8 cellular contexts compared by ENCODE assay signal in the genomic region with DNA sequence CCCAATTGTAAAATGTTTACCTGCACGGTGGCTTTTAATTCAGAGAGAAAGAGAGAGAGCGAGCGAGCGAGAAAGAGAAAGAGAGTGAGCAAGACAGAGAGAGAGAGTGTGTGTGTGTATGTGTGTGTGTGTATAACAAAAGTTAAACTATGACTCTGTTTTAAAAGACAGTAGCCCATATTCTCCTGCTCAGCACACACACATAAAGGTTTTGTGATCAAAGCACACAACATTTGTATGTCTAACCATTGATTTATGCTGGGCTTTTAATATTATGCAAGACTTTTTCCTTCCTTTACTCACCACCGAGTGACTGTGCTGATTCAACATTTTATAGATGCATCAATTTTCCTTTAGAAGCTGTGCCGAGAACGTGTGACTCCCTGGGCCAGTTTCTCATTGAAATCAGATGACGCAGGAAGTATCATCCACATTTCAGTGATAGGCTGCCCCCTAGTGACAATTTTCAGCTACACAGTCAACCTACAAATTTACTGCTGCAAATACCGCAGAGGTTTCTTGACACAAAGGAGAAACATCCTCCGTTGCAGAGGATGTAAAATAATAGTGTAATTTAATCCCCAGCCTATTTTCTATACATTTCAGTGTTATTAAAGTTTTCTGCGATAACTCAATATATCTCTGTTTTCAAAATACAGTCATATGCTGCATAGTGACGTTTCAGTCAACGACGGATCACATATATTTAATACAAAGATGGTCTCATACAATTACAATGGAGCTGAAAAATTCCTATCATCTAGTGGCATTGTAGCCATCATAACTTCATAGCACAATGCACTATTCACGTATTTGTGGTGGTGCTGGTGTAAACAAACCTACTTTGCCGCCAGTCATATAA.
DNase-seq lines count a peak whose midpoint lies in the region; ATAC-seq and TF ChIP-seq lines count a peak whose summit lies in the region.

No MANE protein-coding gene starts in this region.

- TF ChIP-seq POLR2A in prostate gland (IDR thresholded peaks at IDR 0.05) = no peak

- intact Hi-C loops in prostate gland (cut with DNase I) (loop anchor here (2.0 to 5.0 kb wide), 3 partner anchors 677 to 884 kb away; no protein-coding TSS in a partner anchor), aorta (cut with DNase I) (loop anchor here in 1 of 2 donors (2.0 to 5.0 kb wide), 2 partner anchors 742 to 884 kb away; no protein-coding TSS in a partner anchor)

- no peaks in the 10 kb centered on the region for H3K27me3 Mint-ChIP-seq in activated naive CD8-positive, alpha-beta T cell treated with anti-CD3 and anti-CD28 coated beads for 36 hours

- H3K36me3 Mint-ChIP-seq in activated naive CD8-positive, alpha-beta T cell treated with anti-CD3 and anti-CD28 coated beads for 36 hours = no peaks in the 10 kb centered on the region

- H3K27ac ChIP-seq in cardiac muscle cell (peak overlapping the region; percentile 88), prostate gland (peak overlapping the region in 1 of 2 donors; percentile 23), aorta (ENCODE audit: low read depth in 1 of 2, low read length in 2 of 2) (no peak overlapping the region)

- no peaks in the 10 kb centered on the region for H3K9me3 Mint-ChIP-seq in activated naive CD8-positive, alpha-beta T cell treated with anti-CD3 and anti-CD28 coated beads for 36 hours

- H3K36me3 ChIP-seq in cardiac muscle cell (no peaks in the 10 kb centered on the region), prostate gland (no peaks in the 10 kb centered on the region), aorta (ENCODE audit: control insufficient read depth in 1 of 2, insufficient read depth in 2 of 2, low read length in 1 of 2) (no peaks in the 10 kb centered on the region)

- TF ChIP-seq CTCF in GM12873 (IDR thresholded peaks at IDR 0.05; ENCODE audit: insufficient read depth, low read depth, low read length, missing control alignments) (peak; percentile 79), cardiac muscle cell (IDR thresholded peaks at IDR 0.05; ENCODE audit: low read depth, low read length) (peak; percentile 75), prostate gland (IDR thresholded peaks at IDR 0.05) (peak; percentile 77 to 93 (median 88))

- 43% methylated on average over 16 of the region's 16 CpGs for WGBS in prostate gland
- WGBS in aorta, 2 donors = 44% methylated on average over 16 of the region's 16 CpGs

- no peak overlapping the region for H3K4me3 Mint-ChIP-seq in activated naive CD8-positive, alpha-beta T cell treated with anti-CD3 and anti-CD28 coated beads for 36 hours

- DNase-seq in NAMALWA (ENCODE audit: low spot score) (peak; percentile 84), SKM-1 (lab: John Stamatoyannopoulos, UW; ENCODE audit: unreplicated experiment) (peak; percentile 44), cardiac muscle cell (ENCODE audit: low read depth in 1 of 2, low spot score in 1 of 2) (peak; percentile 85 to 93), prostate gland (ENCODE audit: low spot score) (peak; percentile 81), aorta (peak in 1 of 2 donors; percentile 74)
- peak; percentile 55 for DNase-seq in activated naive CD8-positive, alpha-beta T cell treated with anti-CD3 and anti-CD28 coated beads for 36 hours

- ATAC-seq in HG02571 (IDR thresholded peaks at IDR 0.05; ENCODE audit: unreplicated experiment) (peak; percentile 86), aorta (ENCODE audit: low FRiP score) (peak; percentile 89)

- H3K27me3 ChIP-seq in cardiac muscle cell (no peaks in the 10 kb centered on the region), prostate gland (replicated peaks; ENCODE audit: insufficient read depth) (no peaks in the 10 kb centered on the region), aorta (ENCODE audit: control insufficient read depth in 1 of 2, insufficient read depth in 2 of 2, low read length in 1 of 2) (no peaks in the 10 kb centered on the region)

- H3K4me3 ChIP-seq in cardiac muscle cell (no peak overlapping the region), prostate gland (no peak overlapping the region), aorta (ENCODE audit: low read length in 2 of 2) (no peak overlapping the region)

- H3K27ac Mint-ChIP-seq in activated naive CD8-positive, alpha-beta T cell treated with anti-CD3 and anti-CD28 coated beads for 36 hours = no peak overlapping the region

- H3K4me1 ChIP-seq in cardiac muscle cell (ENCODE audit: low read depth) = peaks cover 21% of the 10 kb centered on the region
- H3K4me1 ChIP-seq in prostate gland (replicated peaks) = no peaks in the 10 kb centered on the region
- H3K4me1 ChIP-seq in aorta (ENCODE audit: control insufficient read depth in 1 of 2, insufficient read depth in 2 of 2, low read length in 2 of 2) = no peaks in the 10 kb centered on the region

- no peaks in the 10 kb centered on the region for H3K9me3 ChIP-seq in cardiac muscle cell (ENCODE audit: low read depth)
- H3K9me3 ChIP-seq in prostate gland = no peaks in the 10 kb centered on the region
- H3K9me3 ChIP-seq in aorta (ENCODE audit: control insufficient read depth, low read length) = no peaks in the 10 kb centered on the region

- H3K4me1 Mint-ChIP-seq in activated naive CD8-positive, alpha-beta T cell treated with anti-CD3 and anti-CD28 coated beads for 36 hours = peaks cover 3% of the 10 kb centered on the region
